ENCODE assay signal across 9 cellular contexts in the genomic region with DNA sequence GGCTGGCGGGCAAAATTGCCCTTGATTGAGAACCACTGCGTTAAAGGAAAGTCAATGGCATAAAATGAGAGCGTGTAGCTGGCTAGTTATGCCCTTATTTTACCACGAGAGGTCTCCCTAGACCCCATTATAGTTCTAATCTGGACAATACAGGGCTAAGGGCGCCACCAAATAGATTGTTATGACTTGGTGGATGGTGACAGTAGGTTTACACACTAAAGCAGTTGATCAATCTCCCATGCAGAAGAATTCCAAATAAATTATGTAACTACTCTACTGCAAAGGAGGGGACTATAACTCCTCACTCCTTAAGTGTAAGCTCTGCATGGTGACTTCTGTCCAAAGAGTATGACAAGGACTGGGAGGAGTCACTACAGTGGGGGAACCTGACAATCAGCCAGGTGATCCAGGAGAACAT.
DNase-seq lines count a peak whose midpoint lies in the region; ATAC-seq, FAIRE-seq and TF ChIP-seq lines count a peak whose summit lies in the region.
"Had no signal": no experiment of that assay in that cellular context is flagged by ENCODE, and none has a peak within 500 bp of the region (broad histone marks: within the 10 kb centered on the region; RNA-seq: fewer than 3 reads in every experiment).

No MANE protein-coding gene starts in this region.

- TF ChIP-seq CTCF in fibroblast of pulmonary artery (IDR thresholded peaks at IDR 0.05; ENCODE audit: low read length, missing control alignments): peak; percentile 72
- peak; percentile 87 for TF ChIP-seq CTCF in nephron progenitor cell (IDR thresholded peaks at IDR 0.05)

- H3K4me1 Mint-ChIP-seq in nephron progenitor cell: peaks cover 13% of the 10 kb centered on the region

- no peaks in the 10 kb centered on the region for H3K9me3 Mint-ChIP-seq in nephron progenitor cell

- peaks cover 9% of the 10 kb centered on the region for H3K27me3 Mint-ChIP-seq in nephron progenitor cell (ENCODE audit: low read depth, poor library complexity)

- no peaks in the 10 kb centered on the region for H3K36me3 Mint-ChIP-seq in nephron progenitor cell (ENCODE audit: low read depth)

- peak in 4 of 6 experiments; percentile 18 to 71 (median 58) for DNase-seq in stimulated activated naive CD4-positive, alpha-beta T cell (lab: John Stamatoyannopoulos, UW)
- no peak for DNase-seq in stimulated activated naive CD4-positive, alpha-beta T cell treated with Interleukin-2 at 50 U/mL for 16 hours (lab: John Stamatoyannopoulos, UW)
- DNase-seq in HTR-8/SVneo (ENCODE audit: insufficient read length, low spot score): peak; percentile 85
- DNase-seq in NCI-H774 (lab: John Stamatoyannopoulos, UW): peak; percentile 76
- peak; percentile 38 for DNase-seq in activated T-cell treated with anti-CD3 and anti-CD28 coated beads for 4 hours
- peak; percentile 73 for DNase-seq in fibroblast of pulmonary artery (ENCODE audit: low read depth)
- peak; percentile 35 for DNase-seq in nephron progenitor cell

- no peak overlapping the region for H3K27ac Mint-ChIP-seq in nephron progenitor cell

- no peak overlapping the region for H3K4me3 Mint-ChIP-seq in nephron progenitor cell

- H3K4me3 ChIP-seq in fibroblast of pulmonary artery (replicated peaks; ENCODE audit: low read depth, low read length): no peak overlapping the region

- no peak for ATAC-seq in GM19455 (IDR thresholded peaks at IDR 0.05; ENCODE audit: unreplicated experiment)

- peak; percentile 89 for FAIRE-seq in HTR-8/SVneo (lab: Jason Lieb, UNC)
- FAIRE-seq: endometrium had no signal
